ENCODE assay signal across 26 cellular contexts in the genomic region with DNA sequence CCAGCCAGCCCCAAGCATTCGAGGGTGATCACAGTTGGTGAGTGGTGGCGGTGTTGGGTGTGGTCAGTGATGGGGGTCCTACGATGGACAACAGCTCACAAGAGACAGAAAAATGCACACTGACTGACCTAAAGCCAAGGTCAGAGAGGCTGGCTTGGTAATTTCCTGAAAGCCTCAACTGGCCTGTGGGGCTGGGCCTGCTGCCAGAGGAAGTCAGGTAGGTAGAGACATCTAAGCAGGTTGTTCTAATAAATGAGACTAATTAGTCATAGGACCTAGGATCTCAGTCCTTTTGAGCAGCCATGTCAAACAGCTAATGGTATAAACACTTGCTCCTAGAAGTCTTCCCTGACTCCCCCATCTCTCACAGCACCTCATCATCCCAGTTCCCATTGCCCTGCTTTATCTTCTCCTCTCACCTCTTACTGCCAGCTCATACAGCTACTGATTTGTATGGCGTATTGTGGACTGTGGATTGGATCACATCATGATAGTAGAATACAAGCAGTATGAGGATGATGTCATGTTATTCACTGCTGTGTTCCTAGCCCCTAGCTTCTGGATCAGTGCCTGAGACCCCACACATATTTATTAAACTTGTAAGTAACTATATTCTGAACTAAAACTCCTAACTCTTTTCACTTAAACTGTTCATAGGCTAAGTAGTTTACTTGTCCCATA.
"Had no signal": no experiment of that assay in that cellular context is flagged by ENCODE, and none has a peak within 500 bp of the region (broad histone marks: within the 10 kb centered on the region; RNA-seq: fewer than 3 reads in every experiment).

No MANE protein-coding gene starts in this region.

- H3K27me3 ChIP-seq: gastroesophageal sphincter, heart right ventricle, neural progenitor cell, right atrium auricular region, suprapubic skin, transverse colon, upper lobe of right lung, uterus had no signal

- H3K4me2 ChIP-seq: neural progenitor cell had no signal

- H3K4me3 ChIP-seq: dorsolateral prefrontal cortex, gastroesophageal sphincter, heart right ventricle, neural progenitor cell, right atrium auricular region, sigmoid colon, suprapubic skin, transverse colon, upper lobe of right lung, uterus had no signal

- H3K9ac ChIP-seq: neural progenitor cell, parathyroid adenoma had no signal

- FAIRE-seq: colon had no signal

- H3K27ac ChIP-seq: dorsolateral prefrontal cortex, gastroesophageal sphincter, heart right ventricle, neural progenitor cell, parathyroid adenoma, right atrium auricular region, sigmoid colon, suprapubic skin, transverse colon, upper lobe of right lung, uterus had no signal

- H3K36me3 ChIP-seq: gastroesophageal sphincter, heart right ventricle, neural progenitor cell, right atrium auricular region, sigmoid colon, suprapubic skin, transverse colon, upper lobe of right lung, uterus had no signal

- H3K9me3 ChIP-seq: gastroesophageal sphincter, heart right ventricle, right atrium auricular region, sigmoid colon, suprapubic skin, transverse colon, upper lobe of right lung, uterus had no signal

- ATAC-seq: gastroesophageal sphincter; heart right ventricle; naive thymus-derived CD4-positive, alpha-beta T cell; stimulated activated naive CD8-positive, alpha-beta T cell treated with anti-CD3 and anti-CD28 coated beads, Interleukin-15, amount 100 ng/mL, for 72 hours; upper lobe of right lung had no signal

- H3K79me2 ChIP-seq: parathyroid adenoma had no signal

- DNase-seq: dorsolateral prefrontal cortex; effector CD4-positive, alpha-beta T cell; foreskin fibroblast; glutamatergic neuron; heart right ventricle; hypothalamus; immature natural killer cell; islet precursor cell; mesendoderm; midbrain; naive thymus-derived CD4-positive, alpha-beta T cell; sigmoid colon; stimulated activated CD4-positive, alpha-beta T cell treated with anti-CD3 and anti-CD28 coated beads, Interleukin-1b, Interleukin-23, amount 100 ng/mL, for 48 hours; stimulated activated CD4-positive, alpha-beta T cell treated with anti-CD3 and anti-CD28 coated beads, Interleukin-4, amount 100 ng/mL, for 1 hour; stimulated activated CD8-positive, alpha-beta memory T cell treated with anti-CD3 and anti-CD28 coated beads, Interleukin-4, amount 100 ng/mL, for 48 hours; stimulated activated naive CD4-positive, alpha-beta T cell; stimulated activated naive CD8-positive, alpha-beta T cell treated with anti-CD3 and anti-CD28 coated beads, Interleukin-15, amount 100 ng/mL, for 72 hours; transverse colon; upper lobe of right lung; uterus had no signal

- H2AFZ ChIP-seq: neural progenitor cell, parathyroid adenoma had no signal

- H3K4me1 ChIP-seq: gastroesophageal sphincter, heart right ventricle, neural progenitor cell, parathyroid adenoma, right atrium auricular region, sigmoid colon, suprapubic skin, upper lobe of right lung, uterus had no signal
